8 cellular contexts compared by ENCODE assay signal in the genomic region with DNA sequence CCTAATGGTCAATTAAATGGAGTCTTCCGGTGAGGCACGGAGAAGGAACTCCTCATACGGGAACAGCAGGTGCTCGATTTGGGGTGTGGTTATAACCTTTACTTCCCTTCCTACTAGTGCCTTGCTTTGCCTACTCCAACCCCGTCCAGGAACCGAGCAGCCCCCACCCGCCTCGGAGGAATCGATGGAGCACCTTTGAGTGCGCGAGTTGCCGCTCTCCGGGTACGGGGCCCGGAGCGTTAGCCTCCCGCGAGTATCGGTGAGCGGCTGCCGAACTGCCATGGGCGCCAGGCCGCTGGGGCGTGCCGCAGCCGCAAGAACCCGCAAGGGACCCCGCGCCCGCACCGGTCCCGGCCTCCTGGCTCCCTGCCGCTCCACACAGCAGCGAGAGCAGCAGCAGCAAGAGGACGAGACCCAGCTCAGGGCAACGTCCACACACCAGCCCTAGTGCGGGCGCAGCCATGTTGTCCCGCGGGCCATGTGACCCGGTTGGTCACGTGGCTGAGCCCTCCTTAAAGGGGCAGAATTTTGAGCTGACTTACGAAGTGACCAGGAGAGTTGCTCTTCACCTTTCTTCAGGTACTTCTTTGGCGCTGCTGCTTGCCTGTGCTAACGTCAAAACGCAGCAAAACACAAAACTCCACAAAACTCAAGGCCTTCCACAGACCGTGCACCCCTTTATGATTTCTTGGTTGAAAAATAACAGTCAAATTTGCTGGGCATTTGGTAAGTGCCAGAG. TPM values are rescaled to one million over a fixed set of nuclear protein-coding genes. Genes with fewer than 3 reads are reported as not detected.
DNase-seq lines count a peak whose midpoint lies in the region; ATAC-seq and TF ChIP-seq lines count a peak whose summit lies in the region.

Gene SUMF1 (minus strand): TSS at position 487 of the 739 bp plus-strand sequence. CDS start 24 bp downstream, at position 463.

- TF ChIP-seq CTCF in liver (IDR thresholded peaks at IDR 0.05; ENCODE audit: low read depth, low read length, missing input control), result no peak

- H3K9ac ChIP-seq in liver (ENCODE audit: low read depth in 1 of 2, low read length in 2 of 2), result peak within 1 kb of the TSS; percentile 39 to 70

- H3K9me3 ChIP-seq in liver (ENCODE audit: control insufficient read depth in 4 of 4, low read length in 3 of 4), result no peaks in the 10 kb centered on the region

- no peaks in the 10 kb centered on the region for H3K27me3 ChIP-seq in liver (ENCODE audit: control insufficient read depth in 4 of 4, insufficient read depth in 4 of 4, low read length in 3 of 4)

- ATAC-seq in GM18907 (IDR thresholded peaks at IDR 0.05; ENCODE audit: unreplicated experiment) (peak; percentile 100), HG03139 (IDR thresholded peaks at IDR 0.05; ENCODE audit: unreplicated experiment) (peak; percentile 99)

- H3K4me3 ChIP-seq in liver (ENCODE audit: low read depth in 1 of 3, low read length in 3 of 3), result peak within 1 kb of the TSS; percentile 71 to 83 (median 75)

- H3K4me1 ChIP-seq in liver (ENCODE audit: control insufficient read depth in 4 of 4, insufficient read depth in 4 of 4, low read length in 3 of 4), result peaks cover 1 to 11% (median 8%) of the 10 kb centered on the region in 4 donors

- H3K27ac ChIP-seq in liver (ENCODE audit: low read depth in 1 of 2, low read length in 2 of 2), result peak within 1 kb of the TSS; percentile 67 to 68

- H3K36me3 ChIP-seq in liver (ENCODE audit: control insufficient read depth in 4 of 4, insufficient read depth in 3 of 4, low read depth in 1 of 4, low read length in 3 of 4), result no peaks in the 10 kb centered on the region

- peak; percentile 95 for DNase-seq in AG20443 (ENCODE audit: low spot score)
- DNase-seq in NCI-H510A treated with DMSO at 0.1 percent for 48 hours (lab: John Stamatoyannopoulos, UW), result peak; percentile 28
- DNase-seq in activated CD4-positive, alpha-beta T cell treated with anti-CD3 and anti-CD28 coated beads, Interleukin-2, amount 50 U/mL, for 48 hours, result peak; percentile 73 to 80
- peak; percentile 45 to 79 for DNase-seq in dermis microvascular lymphatic vessel endothelial cell (ENCODE audit: low read depth in 2 of 2)
- DNase-seq in stimulated activated CD4-positive, alpha-beta T cell treated with anti-CD3 and anti-CD28 coated beads, Interleukin-2, amount 100 ng/mL, for 48 hours, result peak; percentile 66 to 70

- peak; percentile 13 to 29 for TF ChIP-seq RAD21 in liver (IDR thresholded peaks at IDR 0.05)

- WGBS in liver, result under 1% methylated on average over 47 of the region's 47 CpGs

TF ChIP-seq in liver, 16 proteins besides CTCF, POLR2A, EP300 and RAD21:
- TF ChIP-seq TAF1 (conservative IDR thresholded peaks at IDR 0.05) (peak; percentile 80), YY1 (IDR thresholded peaks at IDR 0.05) (peak; percentile 99), SP1 (IDR thresholded peaks at IDR 0.05) (peak; percentile 17), GABPA (IDR thresholded peaks at IDR 0.05 in 1 of 2, conservative IDR thresholded peaks at IDR 0.05 in 1 of 2) (no peak), HNF4G (IDR thresholded peaks at IDR 0.05) (no peak), EGR1 (IDR thresholded peaks at IDR 0.05; ENCODE audit: low read depth in 2 of 2) (no peak), RXRA (IDR thresholded peaks at IDR 0.05) (no peak), HNF4A (conservative IDR thresholded peaks at IDR 0.05) (peak in 1 of 2 donors; percentile 10)
- TF ChIP-seq, protein P1, sequence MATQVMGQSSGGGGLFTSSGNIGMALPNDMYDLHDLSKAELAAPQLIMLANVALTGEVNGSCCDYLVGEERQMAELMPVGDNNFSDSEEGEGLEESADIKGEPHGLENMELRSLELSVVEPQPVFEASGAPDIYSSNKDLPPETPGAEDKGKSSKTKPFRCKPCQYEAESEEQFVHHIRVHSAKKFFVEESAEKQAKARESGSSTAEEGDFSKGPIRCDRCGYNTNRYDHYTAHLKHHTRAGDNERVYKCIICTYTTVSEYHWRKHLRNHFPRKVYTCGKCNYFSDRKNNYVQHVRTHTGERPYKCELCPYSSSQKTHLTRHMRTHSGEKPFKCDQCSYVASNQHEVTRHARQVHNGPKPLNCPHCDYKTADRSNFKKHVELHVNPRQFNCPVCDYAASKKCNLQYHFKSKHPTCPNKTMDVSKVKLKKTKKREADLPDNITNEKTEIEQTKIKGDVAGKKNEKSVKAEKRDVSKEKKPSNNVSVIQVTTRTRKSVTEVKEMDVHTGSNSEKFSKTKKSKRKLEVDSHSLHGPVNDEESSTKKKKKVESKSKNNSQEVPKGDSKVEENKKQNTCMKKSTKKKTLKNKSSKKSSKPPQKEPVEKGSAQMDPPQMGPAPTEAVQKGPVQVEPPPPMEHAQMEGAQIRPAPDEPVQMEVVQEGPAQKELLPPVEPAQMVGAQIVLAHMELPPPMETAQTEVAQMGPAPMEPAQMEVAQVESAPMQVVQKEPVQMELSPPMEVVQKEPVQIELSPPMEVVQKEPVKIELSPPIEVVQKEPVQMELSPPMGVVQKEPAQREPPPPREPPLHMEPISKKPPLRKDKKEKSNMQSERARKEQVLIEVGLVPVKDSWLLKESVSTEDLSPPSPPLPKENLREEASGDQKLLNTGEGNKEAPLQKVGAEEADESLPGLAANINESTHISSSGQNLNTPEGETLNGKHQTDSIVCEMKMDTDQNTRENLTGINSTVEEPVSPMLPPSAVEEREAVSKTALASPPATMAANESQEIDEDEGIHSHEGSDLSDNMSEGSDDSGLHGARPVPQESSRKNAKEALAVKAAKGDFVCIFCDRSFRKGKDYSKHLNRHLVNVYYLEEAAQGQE (IDR thresholded peaks at IDR 0.05), result peak; percentile 39
- TF ChIP-seq, protein P2, sequence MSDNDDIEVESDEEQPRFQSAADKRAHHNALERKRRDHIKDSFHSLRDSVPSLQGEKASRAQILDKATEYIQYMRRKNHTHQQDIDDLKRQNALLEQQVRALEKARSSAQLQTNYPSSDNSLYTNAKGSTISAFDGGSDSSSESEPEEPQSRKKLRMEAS (IDR thresholded peaks at IDR 0.05), result peak; percentile 66
- TF ChIP-seq, protein P3, sequence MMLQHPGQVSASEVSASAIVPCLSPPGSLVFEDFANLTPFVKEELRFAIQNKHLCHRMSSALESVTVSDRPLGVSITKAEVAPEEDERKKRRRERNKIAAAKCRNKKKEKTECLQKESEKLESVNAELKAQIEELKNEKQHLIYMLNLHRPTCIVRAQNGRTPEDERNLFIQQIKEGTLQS (IDR thresholded peaks at IDR 0.05), result no peak

RNA-seq across cellular contexts. Expression of gene SUMF1, which starts in this region (rescaled TPM):
- total RNA-seq in dermis microvascular lymphatic vessel endothelial cell, result 45.1 and 77.0 TPM in 2 replicates
- 10 to 100 TPM; 25.5 to 34.2 TPM for total RNA-seq in liver
- 10 to 100 TPM; 13.0 to 21.6 TPM for polyA plus RNA-seq in liver

Comparison
In these comparisons a context has a peak if more than half of its experiments do, and no peak if none do; other contexts are left out.
1. Peak in every context shown above with its lines: DNase-seq, ATAC-seq, H3K4me3 ChIP-seq and H3K27ac ChIP-seq.
2. DNase-seq: peak in every context shown above with its lines; median percentile 95 in AG20443; 76 in activated CD4-positive, alpha-beta T cell treated with anti-CD3 and anti-CD28 coated beads, Interleukin-2, amount 50 U/mL, for 48 hours; 68 in stimulated activated CD4-positive, alpha-beta T cell treated with anti-CD3 and anti-CD28 coated beads, Interleukin-2, amount 100 ng/mL, for 48 hours; 62 in dermis microvascular lymphatic vessel endothelial cell; 28 in NCI-H510A treated with DMSO at 0.1 percent for 48 hours.